15 cellular contexts compared by ENCODE assay signal in genomic region chr1:10189659-10190058, GRCh38. TPM values are rescaled to one million over a fixed set of nuclear protein-coding genes. Genes with fewer than 3 reads are reported as not detected.
DNase-seq lines count a peak whose midpoint lies in the region; ATAC-seq and TF ChIP-seq lines count a peak whose summit lies in the region.
"Had no signal": no experiment of that assay in that cellular context is flagged by ENCODE, and none has a peak within 500 bp of the region (broad histone marks: within the 10 kb centered on the region; RNA-seq: fewer than 3 reads in every experiment).

No MANE protein-coding gene starts in this region.

- H3K36me3 ChIP-seq in OCI-LY1 (ENCODE audit: insufficient read depth, low read length): no peaks in the 10 kb centered on the region
- no peaks in the 10 kb centered on the region for H3K36me3 ChIP-seq in CD4-positive, alpha-beta memory T cell (ENCODE audit: insufficient read depth, low read length)
- H3K36me3 ChIP-seq: pancreas had no signal

- H3K4me1 ChIP-seq in OCI-LY1 (ENCODE audit: insufficient read depth, low read length, severe bottlenecking): peaks cover 6% of the 10 kb centered on the region
- H3K4me1 ChIP-seq in CD4-positive, alpha-beta memory T cell (ENCODE audit: insufficient read depth, low read length): no peaks in the 10 kb centered on the region
- H3K4me1 ChIP-seq: pancreas had no signal

- H3K9me3 ChIP-seq in CD4-positive, alpha-beta T cell (ENCODE audit: control insufficient read depth, low read length): no peaks in the 10 kb centered on the region
- no peaks in the 10 kb centered on the region for H3K9me3 ChIP-seq in OCI-LY1 (ENCODE audit: low read length)
- no peaks in the 10 kb centered on the region for H3K9me3 ChIP-seq in CD4-positive, alpha-beta memory T cell (ENCODE audit: control insufficient read depth in 1 of 2, low read length in 2 of 2)
- H3K9me3 ChIP-seq: pancreas had no signal

- H3F3A ChIP-seq in OCI-LY1 (ENCODE audit: insufficient read depth, low read length): no peaks in the 10 kb centered on the region

- H3K27ac ChIP-seq in CD4-positive, alpha-beta T cell (ENCODE audit: low read depth, low read length): no peak overlapping the region
- H3K27ac ChIP-seq in OCI-LY1 (ENCODE audit: low read depth, low read length, poor library complexity, severe bottlenecking): no peak overlapping the region
- no peak overlapping the region for H3K27ac ChIP-seq in CD4-positive, alpha-beta memory T cell (ENCODE audit: low read depth, low read length)
- H3K27ac ChIP-seq: pancreas had no signal

- H4K20me1 ChIP-seq in OCI-LY1 (ENCODE audit: insufficient read depth, low read length): no peaks in the 10 kb centered on the region

- H2AFZ ChIP-seq in OCI-LY1 (ENCODE audit: low read length): no peak overlapping the region

- peak; percentile 21 for ATAC-seq in CD4-positive, alpha-beta T cell (ENCODE audit: poor library complexity)
- ATAC-seq in GM18502 (IDR thresholded peaks at IDR 0.05; ENCODE audit: poor library complexity, unreplicated experiment) (peak; percentile 53), HG03571 (IDR thresholded peaks at IDR 0.05; ENCODE audit: unreplicated experiment) (no peak)
- ATAC-seq: pancreas had no signal

- H3K9me2 ChIP-seq in OCI-LY1 (ENCODE audit: low read depth, low read length): no peaks in the 10 kb centered on the region

- H3K9me3 Mint-ChIP-seq in CD4-positive, alpha-beta T cell: peaks cover 2% of the 10 kb centered on the region
- peaks cover 0 to 4% (median 0%) of the 10 kb centered on the region in 8 donors for H3K9me3 Mint-ChIP-seq in CD4-positive, alpha-beta memory T cell

- no peaks in the 10 kb centered on the region for H3K4me1 Mint-ChIP-seq in CD4-positive, alpha-beta T cell (ENCODE audit: low read depth)
- no peaks in the 10 kb centered on the region for H3K4me1 Mint-ChIP-seq in CD4-positive, alpha-beta memory T cell

- no peak for TF ChIP-seq CTCF in CD4-positive, alpha-beta T cell (IDR thresholded peaks at IDR 0.05)
- TF ChIP-seq CTCF in OCI-LY1 (IDR thresholded peaks at IDR 0.05; ENCODE audit: low read length): no peak

- no peaks in the 10 kb centered on the region for H3K36me3 Mint-ChIP-seq in CD4-positive, alpha-beta T cell (ENCODE audit: low read depth)
- H3K36me3 Mint-ChIP-seq in CD4-positive, alpha-beta memory T cell: no peaks in the 10 kb centered on the region

- H3K79me2 ChIP-seq in OCI-LY1 (ENCODE audit: insufficient read depth, low read length): no peaks in the 10 kb centered on the region

- CTCF ChIA-PET in CD4-positive, alpha-beta T cell (lab: Charles Lee): no interaction called here
- CTCF ChIA-PET in CD4-positive, alpha-beta memory T cell (lab: Charles Lee; ENCODE audit: partially characterized antibody): no interaction called here

- DNase-seq in CD4-positive, alpha-beta T cell: no peak
- DNase-seq in mesenteric fat pad (ENCODE audit: low spot score): peak; percentile 72
- DNase-seq in NCI-H1694 treated with DMSO at 0.1 percent for 48 hours (lab: John Stamatoyannopoulos, UW): no peak
- no peak for DNase-seq in NCI-H446 (lab: John Stamatoyannopoulos, UW)
- DNase-seq in CD4-positive, alpha-beta memory T cell: no peak
- DNase-seq: AML-193; anterior cingulate cortex; DMS 273 treated with DMSO at 0.1 percent for 48 hours; NCI-H526 treated with DMSO at 0.1 percent for 48 hours; pancreas; stimulated activated CD4-positive, alpha-beta T cell treated with anti-CD3 and anti-CD28 coated beads, Interleukin-4, amount 100 ng/mL, for 24 hours; stimulated activated CD8-positive, alpha-beta memory T cell treated with anti-CD3 and anti-CD28 coated beads, Interleukin-4, amount 100 ng/mL, for 48 hours had no signal

- H3K4me2 ChIP-seq in OCI-LY1 (ENCODE audit: low read length): peak overlapping the region; percentile 31; the same call in 1 of the 2 replicates

- H3K27me3 ChIP-seq in CD4-positive, alpha-beta T cell (ENCODE audit: control insufficient read depth, insufficient read depth, low read length): no peaks in the 10 kb centered on the region
- H3K27me3 ChIP-seq in OCI-LY1 (ENCODE audit: insufficient read depth, low read length): no peaks in the 10 kb centered on the region
- H3K27me3 ChIP-seq in CD4-positive, alpha-beta memory T cell (ENCODE audit: insufficient read depth, low read length): no peaks in the 10 kb centered on the region
- H3K27me3 ChIP-seq: pancreas had no signal

- H3K27ac Mint-ChIP-seq in CD4-positive, alpha-beta T cell: no peak overlapping the region
- H3K27ac Mint-ChIP-seq in CD4-positive, alpha-beta memory T cell: no peak overlapping the region

- H3K27me3 Mint-ChIP-seq in CD4-positive, alpha-beta T cell: no peaks in the 10 kb centered on the region
- H3K27me3 Mint-ChIP-seq in CD4-positive, alpha-beta memory T cell: no peaks in the 10 kb centered on the region

- H3K9ac ChIP-seq in OCI-LY1 (ENCODE audit: low read length): no peak overlapping the region

- intact Hi-C loops in CD4-positive, alpha-beta T cell (cut with DNase I, micrococcal nuclease): no loop called here
- intact Hi-C loops in CD4-positive, alpha-beta memory T cell (cut with micrococcal nuclease): no loop called here

- no peak overlapping the region for H3K4me3 ChIP-seq in OCI-LY1 (ENCODE audit: low read depth, low read length, poor library complexity, severe bottlenecking)
- no peak overlapping the region for H3K4me3 ChIP-seq in CD4-positive, alpha-beta memory T cell (ENCODE audit: low read length in 2 of 2)
- H3K4me3 ChIP-seq: pancreas had no signal

- H3K4me3 Mint-ChIP-seq in CD4-positive, alpha-beta T cell: no peak overlapping the region
- H3K4me3 Mint-ChIP-seq in CD4-positive, alpha-beta memory T cell: no peak overlapping the region

- POLR2A ChIA-PET in CD4-positive, alpha-beta T cell (lab: Charles Lee): no interaction called here
- POLR2A ChIA-PET in CD4-positive, alpha-beta memory T cell (lab: Charles Lee; ENCODE audit: partially characterized antibody): no interaction called here

RNA-seq across cellular contexts. Expression of gene KIF1B, which starts 20.7 kb away (rescaled TPM):
- 1 to 10 TPM; 7.9 to 9.7 TPM for total RNA-seq in CD4-positive, alpha-beta T cell
- total RNA-seq in mesenteric fat pad: 59.3 TPM
- 10 to 100 TPM; 16.8 to 18.1 TPM for total RNA-seq in CD4-positive, alpha-beta memory T cell
- 1 to 10 TPM; 1.3 to 4.7 TPM for polyA plus RNA-seq in CD4-positive, alpha-beta memory T cell
